20 cellular contexts compared by ENCODE assay signal in genomic region chr3:100063929-100064461, GRCh38. TPM values are rescaled to one million over a fixed set of nuclear protein-coding genes. Genes with fewer than 3 reads are reported as not detected.
DNase-seq lines count a peak whose midpoint lies in the region; ATAC-seq and TF ChIP-seq lines count a peak whose summit lies in the region.
"Had no signal": no experiment of that assay in that cellular context is flagged by ENCODE, and none has a peak within 500 bp of the region (broad histone marks: within the 10 kb centered on the region; RNA-seq: fewer than 3 reads in every experiment).

No MANE protein-coding gene starts in this region.

- H3K27me3 ChIP-seq in RWPE2 (ENCODE audit: insufficient read depth, poor library complexity, severe bottlenecking) (no peaks in the 10 kb centered on the region), psoas muscle (ENCODE audit: insufficient read depth in 3 of 3, low read length in 2 of 3) (no peaks in the 10 kb centered on the region)
- H3K27me3 ChIP-seq: breast epithelium, ovary had no signal

- H3K4me3 ChIP-seq in RWPE2 (ENCODE audit: severe bottlenecking) (no peak overlapping the region), fibroblast of pulmonary artery (replicated peaks; ENCODE audit: low read depth, low read length) (no peak overlapping the region), psoas muscle (no peak overlapping the region)
- H3K4me3 ChIP-seq: breast epithelium, ovary had no signal

- H3K27ac ChIP-seq in RWPE2 (ENCODE audit: poor library complexity, severe bottlenecking) = peak overlapping the region; percentile 23
- H3K27ac ChIP-seq in psoas muscle = peak overlapping the region; percentile 59
- H3K27ac ChIP-seq: breast epithelium had no signal

- no peaks in the 10 kb centered on the region for H3K36me3 ChIP-seq in RWPE2 (ENCODE audit: low read depth)
- no peaks in the 10 kb centered on the region for H3K36me3 ChIP-seq in psoas muscle (ENCODE audit: insufficient read depth in 1 of 2, low read depth in 1 of 2)
- H3K36me3 ChIP-seq: breast epithelium, ovary had no signal

- ATAC-seq in RWPE2 (ENCODE audit: low read depth) (peak; percentile 74), psoas muscle (no peak), HG02571 (IDR thresholded peaks at IDR 0.05; ENCODE audit: unreplicated experiment) (no peak), GM21367 (IDR thresholded peaks at IDR 0.05; ENCODE audit: unreplicated experiment) (no peak)
- ATAC-seq: activated naive CD4-positive, alpha-beta T cell treated with anti-CD3 and anti-CD28 coated beads, Interleukin-2, amount 50 U/mL, for 72 hours; effector memory CD8-positive, alpha-beta T cell had no signal

- peaks cover 11% of the 10 kb centered on the region for H3K4me1 ChIP-seq in RWPE2 (ENCODE audit: insufficient read depth, poor library complexity, severe bottlenecking)
- H3K4me1 ChIP-seq in psoas muscle = peaks cover 39% of the 10 kb centered on the region
- H3K4me1 ChIP-seq: breast epithelium had no signal

- intact Hi-C loops in psoas muscle (cut with DNase I) = no loop called here

- WGBS in psoas muscle, 3 donors = 53 to 65% (median 59%) methylated on average over 7 of the region's 7 CpGs

- no peaks in the 10 kb centered on the region for H3K9me3 ChIP-seq in RWPE2 (ENCODE audit: severe bottlenecking)
- no peaks in the 10 kb centered on the region for H3K9me3 ChIP-seq in psoas muscle
- H3K9me3 ChIP-seq: breast epithelium, ovary had no signal

- peak; percentile 82 for DNase-seq in ELR (ENCODE audit: low read depth)
- DNase-seq in RWPE2 (ENCODE audit: low spot score) = no peak
- peak; percentile 48 for DNase-seq in fibroblast of pulmonary artery (ENCODE audit: low read depth)
- DNase-seq in psoas muscle = no peak
- no peak for DNase-seq in activated CD8-positive, alpha-beta memory T cell treated with anti-CD3 and anti-CD28 coated beads, Interleukin-2, amount 50 U/mL, for 48 hours
- no peak for DNase-seq in cerebellar cortex (ENCODE audit: low spot score)
- DNase-seq: activated CD4-positive, alpha-beta T cell treated with anti-CD3 and anti-CD28 coated beads for 1 hour; activated T-cell treated with anti-CD3 and anti-CD28 coated beads for 4 hours; effector memory CD8-positive, alpha-beta T cell; immature natural killer cell; KBM-7; midbrain; NCI-H1092 treated with DMSO at 0.1 percent for 48 hours; ovary; stimulated activated naive CD4-positive, alpha-beta T cell treated with Interleukin-2 at 50 U/mL for 16 hours; T-helper 1 cell had no signal

- no peak for TF ChIP-seq CTCF in RWPE2 (IDR thresholded peaks at IDR 0.05; ENCODE audit: poor library complexity, severe bottlenecking)
- no peak for TF ChIP-seq CTCF in fibroblast of pulmonary artery (IDR thresholded peaks at IDR 0.05; ENCODE audit: low read length, missing control alignments)
- no peak for TF ChIP-seq CTCF in psoas muscle (IDR thresholded peaks at IDR 0.05)

RNA-seq across cellular contexts. Expression of gene FILIP1L, which starts 50.3 kb away (rescaled TPM):
- total RNA-seq in psoas muscle = 100 to 1,000 TPM in 3 of 4 donors, 10 to 100 TPM in 1; 78.5 to 274 (median 138) TPM
- 10 to 100 TPM in 2 of 3 donors, 1 to 10 TPM in 1; 9.2 to 28.0 (median 15.5) TPM for polyA plus RNA-seq in psoas muscle

Comparison
In these comparisons a context has a peak if more than half of its experiments do, and no peak if none do; other contexts are left out.
1. DNase-seq: peak in ELR (single experiment) and fibroblast of pulmonary artery (single experiment); none in RWPE2 (single experiment), psoas muscle (0 of 2), activated CD8-positive, alpha-beta memory T cell treated with anti-CD3 and anti-CD28 coated beads, Interleukin-2, amount 50 U/mL, for 48 hours (single experiment) and cerebellar cortex (single experiment).